8 cellular contexts compared by ENCODE assay signal in genomic region chr2:171921970-171922229, GRCh38. TPM values are rescaled to one million over a fixed set of nuclear protein-coding genes. Genes with fewer than 3 reads are reported as not detected.
DNase-seq lines count a peak whose midpoint lies in the region; ATAC-seq and TF ChIP-seq lines count a peak whose summit lies in the region.

No MANE protein-coding gene starts in this region.

- peaks cover 38 to 39% (median 38%) of the 10 kb centered on the region in 3 donors for H3K4me1 Mint-ChIP-seq in T-cell

- no peaks in the 10 kb centered on the region for H3K9me3 ChIP-seq in spleen

- H3K4me3 ChIP-seq in foreskin fibroblast (ENCODE audit: low read depth in 1 of 2, low read length in 2 of 2) (peak overlapping the region; percentile 66 to 100), spleen (peak overlapping the region; percentile 82 to 97 (median 95))

- POLR2A ChIA-PET in T-cell (lab: Charles Lee), result interaction anchor here (1.1 to 1.9 kb wide), 2 partner anchors 30 to 186 kb away, joined by 5 to 7 read pairs; no protein-coding TSS in a partner anchor

- peak; percentile 22 for ATAC-seq in GM21515 (IDR thresholded peaks at IDR 0.05; ENCODE audit: unreplicated experiment)
- ATAC-seq in T-cell (replicated peaks in 1 of 4), result peak; percentile 10 to 33 (median 15)
- ATAC-seq in GM21528 (IDR thresholded peaks at IDR 0.05; ENCODE audit: low FRiP score, unreplicated experiment), result no peak

- H3K27ac ChIP-seq in spleen, result peak overlapping the region; percentile 95 to 98 (median 96)

- H3K27me3 ChIP-seq in spleen (replicated peaks in 1 of 7), result no peaks in the 10 kb centered on the region

- no peaks in the 10 kb centered on the region for H3K9me3 Mint-ChIP-seq in T-cell

- H3K27me3 Mint-ChIP-seq in T-cell, result no peaks in the 10 kb centered on the region

- H3K4me3 Mint-ChIP-seq in T-cell, result peak overlapping the region; percentile 97 to 99 (median 99)

- intact Hi-C loops in spleen (cut with DNase I; ENCODE audit: low total_unique reads), result no loop called here

- 11 to 21% (median 14%) methylated on average over 5 of the region's 5 CpGs for WGBS in spleen, 5 donors

- H3K36me3 ChIP-seq in spleen, result peaks cover 0 to 20% (median 5%) of the 10 kb centered on the region in 6 donors

- TF ChIP-seq CTCF in foreskin fibroblast (IDR thresholded peaks at IDR 0.05; ENCODE audit: low read depth, low read length) (no peak), spleen (IDR thresholded peaks at IDR 0.05 in 8 of 11, conservative IDR thresholded peaks at IDR 0.05 in 3 of 11) (no peak)

- no peak for TF ChIP-seq POLR2A in spleen (IDR thresholded peaks at IDR 0.05)

- CTCF ChIA-PET in T-cell (lab: Charles Lee), result interaction anchor here (0.7 to 1.0 kb wide), 3 partner anchors 180 to 540 kb away, joined by 3 read pairs; no protein-coding TSS in a partner anchor

- no peak for DNase-seq in T-cell
- no peak for DNase-seq in foreskin fibroblast
- DNase-seq in spleen, result no peak
- no peak for DNase-seq in A172 (ENCODE audit: low spot score)
- no peak for DNase-seq in germinal center (ENCODE audit: low spot score)
- no peak for DNase-seq in UCSD-AML1 (lab: John Stamatoyannopoulos, UW; ENCODE audit: unreplicated experiment)

- H3K27ac Mint-ChIP-seq in T-cell, result peak overlapping the region; percentile 96 to 97

- H3K4me1 ChIP-seq in spleen, result peaks cover 6 to 53% (median 44%) of the 10 kb centered on the region in 6 donors

- H3K36me3 Mint-ChIP-seq in T-cell, result peaks cover 3% of the 10 kb centered on the region

RNA-seq across cellular contexts. Expression of gene HAT1, which starts 0.4 kb away (rescaled TPM):
- total RNA-seq in T-cell (10 to 100 TPM; 18.0 to 24.8 (median 22.9) TPM), spleen (10 to 100 TPM; 29.6 to 41.9 (median 35.1) TPM)
- polyA plus RNA-seq in spleen, result 10 to 100 TPM; 22.1 to 36.1 (median 30.1) TPM
- 136 and 197 TPM in 2 replicates for total RNA-seq in A172 (2014; rRNA removed; shearing (Covaris generic))

RNA-seq across cellular contexts. Expression of gene SLC25A12, which starts 27.9 kb away (rescaled TPM):
- 10 to 100 TPM; 11.7 to 19.0 (median 13.3) TPM for total RNA-seq in T-cell
- 10 to 100 TPM; 15.1 to 25.9 (median 20.9) TPM for total RNA-seq in spleen
- 10 to 100 TPM in 1 of 3 donors, 1 to 10 TPM in 2; 9.8 to 11.0 (median 9.8) TPM for polyA plus RNA-seq in spleen
- 26.3 and 30.8 TPM in 2 replicates for total RNA-seq in A172 (2014; rRNA removed; shearing (Covaris generic))
